Comparison of ENCODE assay signal across 16 cellular contexts in the genomic region with DNA sequence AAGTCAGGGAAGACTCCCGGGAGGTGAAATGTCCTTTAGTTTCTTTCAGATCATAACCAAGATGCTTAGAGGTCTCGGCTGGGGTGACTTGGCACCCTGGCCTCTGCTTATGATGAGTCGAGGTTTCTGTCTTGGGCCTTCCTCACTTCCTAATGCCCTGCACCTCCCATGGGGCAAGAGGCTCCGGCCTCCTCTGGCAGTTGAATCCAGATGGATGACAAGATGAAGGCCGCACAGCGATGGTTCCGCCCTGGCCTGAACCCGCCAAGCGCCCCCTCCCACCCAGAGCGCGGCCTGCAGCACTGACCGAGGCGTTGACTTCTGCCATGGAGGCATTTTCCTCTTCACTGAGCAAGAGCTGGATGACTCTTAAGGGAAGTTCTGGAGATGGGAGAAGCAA. TPM values are rescaled to one million over a fixed set of nuclear protein-coding genes. Genes with fewer than 3 reads are reported as not detected.
A peak's percentile ranks its signal among the peaks of the same experiment; 100 is the strongest.
DNase-seq lines count a peak whose midpoint lies in the region; ATAC-seq and TF ChIP-seq lines count a peak whose summit lies in the region.
"Had no signal": no experiment of that assay in that cellular context is flagged by ENCODE, and none has a peak within 500 bp of the region (broad histone marks: within the 10 kb centered on the region; RNA-seq: fewer than 3 reads in every experiment).

No MANE protein-coding gene starts in this region.

- H3K23ac ChIP-seq in neuronal stem cell (ENCODE audit: low read depth, low read length, poor library complexity) (no peak overlapping the region), trophoblast cell (ENCODE audit: low read length) (no peak overlapping the region)

- DNase-seq in Right ventricle myocardium inferior (ENCODE audit: missing footprints) (peak; percentile 17), cardiac septum (ENCODE audit: low spot score) (no peak), PC-9 (no peak), neuronal stem cell (ENCODE audit: low spot score) (no peak), COLO829 (ENCODE audit: low spot score) (no peak), trophoblast cell (no peak), CD14-positive monocyte (ENCODE audit: low spot score) (no peak)
- DNase-seq: 8988T; CD4-positive, alpha-beta T cell; DMS79 treated with DMSO at 0.1 percent for 48 hours; GDM1; GOT3 had no signal

- peaks cover 7 to 26% (median 25%) of the 10 kb centered on the region in 3 donors for H3K27me3 Mint-ChIP-seq in CD14-positive monocyte (ENCODE audit: low read depth in 3 of 3)
- H3K27me3 Mint-ChIP-seq: CD4-positive, alpha-beta T cell had no signal

- H3K9ac ChIP-seq in neuronal stem cell (ENCODE audit: low read depth, low read length, poor library complexity) (no peak overlapping the region), trophoblast cell (ENCODE audit: low read length) (no peak overlapping the region)
- H3K9ac ChIP-seq: BLaER1 treated with 17β-estradiol and CSF1 and Interleukin-3, amounts not matched to agents 10 nM and 100 nM had no signal

- no peak overlapping the region for H3K4ac ChIP-seq in neuronal stem cell (ENCODE audit: low read length)
- H3K4ac ChIP-seq in trophoblast cell (ENCODE audit: low read depth, low read length), result no peak overlapping the region

- peaks cover 23% of the 10 kb centered on the region; the same call in 1 of the 2 replicates for H3F3A ChIP-seq in PC-9 (ENCODE audit: insufficient read depth, low read depth)

- H2BK5ac ChIP-seq in neuronal stem cell (ENCODE audit: low read length) (no peak overlapping the region), trophoblast cell (ENCODE audit: low read depth, low read length, poor library complexity) (no peak overlapping the region)

- CTCF ChIA-PET in PC-9 (lab: Charles Lee), result no interaction called here

- H3K4me1 ChIP-seq in PC-9 (replicated peaks; ENCODE audit: insufficient read depth) (peaks cover 20% of the 10 kb centered on the region), neuronal stem cell (ENCODE audit: control insufficient read depth in 2 of 2, insufficient read depth in 1 of 2, low read depth in 1 of 2, low read length in 2 of 2) (peaks cover 0 to 2% of the 10 kb centered on the region in 2 donors), trophoblast cell (ENCODE audit: control insufficient read depth in 1 of 2, insufficient read depth in 2 of 2, low read length in 2 of 2) (peaks cover 2% of the 10 kb centered on the region in 2 experiments)

- H3K4me3 Mint-ChIP-seq in CD14-positive monocyte, result no peak overlapping the region
- H3K4me3 Mint-ChIP-seq: CD4-positive, alpha-beta T cell; IgD-negative memory B cell had no signal

- no peak overlapping the region for H3K14ac ChIP-seq in neuronal stem cell (ENCODE audit: low read length)
- no peak overlapping the region for H3K14ac ChIP-seq in trophoblast cell (ENCODE audit: low read length)

- H3K27me3 ChIP-seq in PC-9 (ENCODE audit: insufficient read depth, low read depth), result no peaks in the 10 kb centered on the region
- peaks cover 0 to 32% (median 0%) of the 10 kb centered on the region in 3 experiments for H3K27me3 ChIP-seq in neuronal stem cell (ENCODE audit: control insufficient read depth in 3 of 3, insufficient read depth in 3 of 3, low read depth in 1 of 3, low read length in 3 of 3)
- H3K27me3 ChIP-seq in trophoblast cell (ENCODE audit: insufficient read depth, low read length), result no peaks in the 10 kb centered on the region
- H3K27me3 ChIP-seq: BLaER1 treated with 17β-estradiol and CSF1 and Interleukin-3, amounts not matched to agents 10 nM and 100 nM had no signal

- H3K9me3 ChIP-seq in PC-9 (ENCODE audit: insufficient read depth, low read depth) (no peaks in the 10 kb centered on the region), neuronal stem cell (replicated peaks in 1 of 2; ENCODE audit: control insufficient read depth in 2 of 2, insufficient read depth in 1 of 2, low read depth in 1 of 2, low read length in 2 of 2) (no peaks in the 10 kb centered on the region), trophoblast cell (ENCODE audit: insufficient read depth, low read depth, low read length) (peaks cover 3% of the 10 kb centered on the region)
- H3K9me3 ChIP-seq: BLaER1 treated with 17β-estradiol and CSF1 and Interleukin-3, amounts not matched to agents 10 nM and 100 nM had no signal

- peaks cover 0 to 3% (median 0%) of the 10 kb centered on the region in 7 donors for H3K9me3 Mint-ChIP-seq in CD14-positive monocyte
- H3K9me3 Mint-ChIP-seq: CD4-positive, alpha-beta T cell; IgD-negative memory B cell had no signal

- H3K27ac ChIP-seq in PC-9 (peak overlapping the region; percentile 7; the same call in 1 of the 2 replicates), neuronal stem cell (replicated peaks; ENCODE audit: low read length) (no peak overlapping the region), trophoblast cell (ENCODE audit: low read depth, low read length) (no peak overlapping the region)
- H3K27ac ChIP-seq: BLaER1 treated with 17β-estradiol and CSF1 and Interleukin-3, amounts not matched to agents 10 nM and 100 nM had no signal

- H3K4me3 ChIP-seq in PC-9 (no peak overlapping the region), neuronal stem cell (ENCODE audit: low read length in 2 of 2) (no peak overlapping the region), trophoblast cell (ENCODE audit: low read depth, low read length) (no peak overlapping the region)
- H3K4me3 ChIP-seq: BLaER1 treated with 17β-estradiol and CSF1 and Interleukin-3, amounts not matched to agents 10 nM and 100 nM; HAP-1 had no signal

- BruUV-seq in PC-9 (replicated peaks; lab: Mats Ljungman, UMichigan), result no TSS peak

- H2BK15ac ChIP-seq in neuronal stem cell (ENCODE audit: low read length), result no peak overlapping the region

- no peak overlapping the region for H2BK12ac ChIP-seq in neuronal stem cell (ENCODE audit: low read length)
- H2BK12ac ChIP-seq in trophoblast cell (ENCODE audit: low read length), result no peak overlapping the region

- H2AFZ ChIP-seq in PC-9, result no peak overlapping the region
- no peak overlapping the region for H2AFZ ChIP-seq in neuronal stem cell (ENCODE audit: low read length)
- no peak overlapping the region for H2AFZ ChIP-seq in trophoblast cell (ENCODE audit: insufficient read depth, low read length, poor library complexity)

- H3K79me2 ChIP-seq in PC-9 (ENCODE audit: low read depth) (no peaks in the 10 kb centered on the region), trophoblast cell (ENCODE audit: control insufficient read depth, insufficient read depth, low read length, poor library complexity) (no peaks in the 10 kb centered on the region)

- no peak for TF ChIP-seq CTCF in PC-9 (conservative IDR thresholded peaks at IDR 0.05)
- no peak for TF ChIP-seq CTCF in CD14-positive monocyte (IDR thresholded peaks at IDR 0.05)

- no peak for ATAC-seq in Right ventricle myocardium inferior

- H4K8ac ChIP-seq in neuronal stem cell (ENCODE audit: low read depth, low read length) (no peak overlapping the region), trophoblast cell (ENCODE audit: low read depth, low read length) (no peak overlapping the region)

- H3K36me3 ChIP-seq in PC-9 (ENCODE audit: low read depth), result no peaks in the 10 kb centered on the region
- no peaks in the 10 kb centered on the region for H3K36me3 ChIP-seq in neuronal stem cell (replicated peaks in 1 of 2; ENCODE audit: control insufficient read depth in 2 of 2, insufficient read depth in 2 of 2, low read length in 2 of 2)
- no peaks in the 10 kb centered on the region for H3K36me3 ChIP-seq in trophoblast cell (ENCODE audit: control insufficient read depth in 1 of 2, insufficient read depth in 2 of 2, low read length in 2 of 2)
- H3K36me3 ChIP-seq: HAP-1 had no signal

- H4K12ac ChIP-seq in trophoblast cell (ENCODE audit: low read depth, low read length), result no peak overlapping the region

- no peaks in the 10 kb centered on the region for H4K20me1 ChIP-seq in PC-9 (ENCODE audit: insufficient read depth)

- H3K4me2 ChIP-seq in PC-9 (no peak overlapping the region), neuronal stem cell (ENCODE audit: insufficient read depth, low read length, poor library complexity, severe bottlenecking) (no peak overlapping the region), trophoblast cell (ENCODE audit: low read length) (no peak overlapping the region)

- H3K18ac ChIP-seq in neuronal stem cell (ENCODE audit: low read length), result peak overlapping the region; percentile 22
- H3K18ac ChIP-seq in trophoblast cell (ENCODE audit: low read length), result no peak overlapping the region

- H3K9me2 ChIP-seq in PC-9 (ENCODE audit: insufficient read depth), result no peaks in the 10 kb centered on the region

- intact Hi-C loops in Right ventricle myocardium inferior (cut with DNase I), result no loop called here
- intact Hi-C loops in cardiac septum (cut with DNase I), result no loop called here
- intact Hi-C loops in PC-9 (cut with micrococcal nuclease; ENCODE audit: unreplicated experiment), result no loop called here
- intact Hi-C loops in CD14-positive monocyte (cut with micrococcal nuclease), result no loop called here

- H2BK120ac ChIP-seq in neuronal stem cell (ENCODE audit: low read depth, low read length), result no peak overlapping the region
- no peak overlapping the region for H2BK120ac ChIP-seq in trophoblast cell (ENCODE audit: insufficient read depth, low read length, poor library complexity)

- H3K79me1 ChIP-seq in neuronal stem cell (ENCODE audit: low read depth, low read length), result no peaks in the 10 kb centered on the region
- no peaks in the 10 kb centered on the region for H3K79me1 ChIP-seq in trophoblast cell (ENCODE audit: low read length)

- peak overlapping the region; percentile 4 for H2AK5ac ChIP-seq in neuronal stem cell (ENCODE audit: low read depth, low read length)
- no peak overlapping the region for H2AK5ac ChIP-seq in trophoblast cell (ENCODE audit: low read length)

- H3K4me1 Mint-ChIP-seq in CD14-positive monocyte, result peaks cover 4% of the 10 kb centered on the region

- POLR2A ChIA-PET in PC-9 (lab: Charles Lee; ENCODE audit: unreplicated experiment), result no interaction called here

- no CpG with 5 or more reads among the region's 13 CpGs for WGBS in neuronal stem cell (ENCODE audit: extremely low coverage in 2 of 2, insufficient read length in 2 of 2, insufficient replicate concordance in 1 of 2), 2 donors
- WGBS in trophoblast cell (ENCODE audit: extremely low coverage, insufficient coverage, insufficient read length), result no CpG with 5 or more reads among the region's 13 CpGs

- H3K36me3 Mint-ChIP-seq in CD14-positive monocyte, result no peaks in the 10 kb centered on the region

- H3K27ac Mint-ChIP-seq in CD14-positive monocyte, result no peak overlapping the region
- H3K27ac Mint-ChIP-seq: CD4-positive, alpha-beta T cell; IgD-negative memory B cell had no signal

- H4K91ac ChIP-seq in neuronal stem cell (ENCODE audit: low read depth, low read length, poor library complexity), result no peak overlapping the region
- no peak overlapping the region for H4K91ac ChIP-seq in trophoblast cell (ENCODE audit: low read depth, low read length)

RNA-seq across cellular contexts. Expression of a gene that starts 31.3 kb away (rescaled TPM):
- total RNA-seq in Right ventricle myocardium inferior (4.6 TPM), cardiac septum (6.5 TPM), PC-9 (2021) (98.1 and 176 TPM in 2 replicates)
- 1.2 TPM for polyA plus RNA-seq in neuronal stem cell (2013, experiment 1 of 2)
- 1.3 TPM for polyA plus RNA-seq in neuronal stem cell (2013, experiment 2 of 2)
- 1.8 and 2.3 TPM in 2 replicates for polyA plus RNA-seq in trophoblast cell (2013)
- not detected for polyA plus RNA-seq in CD14-positive monocyte
- total RNA-seq: HT1080 had no signal

RNA-seq across cellular contexts. Expression of a gene that starts 59.7 kb away (rescaled TPM):
- total RNA-seq in Right ventricle myocardium inferior, result not detected
- 0.03 TPM for total RNA-seq in cardiac septum
- total RNA-seq in PC-9 (2021), result 63.7 and 84.4 TPM in 2 replicates
- polyA plus RNA-seq in neuronal stem cell (2013, experiment 1 of 2), result 0.03 TPM
- not detected for polyA plus RNA-seq in neuronal stem cell (2013, experiment 2 of 2)
- 0.05 and 0.08 TPM in 2 replicates for polyA plus RNA-seq in trophoblast cell (2013)
- not detected for polyA plus RNA-seq in CD14-positive monocyte
- total RNA-seq: CD4-positive, alpha-beta T cell had no signal

Comparison
In these comparisons a context has a peak if more than half of its experiments do, and no peak if none do; other contexts are left out.
1. RNA of a gene that starts 31.3 kb away (total RNA-seq): 98.1 to 176 TPM in PC-9; 6.5 TPM in cardiac septum (single experiment) and 4.6 TPM in Right ventricle myocardium inferior (single experiment); every median in the first group is over 10 times any median in the second.
2. RNA of a gene that starts 59.7 kb away (total RNA-seq): 63.7 to 84.4 TPM in PC-9; 0.03 TPM in cardiac septum (single experiment) and not detected in Right ventricle myocardium inferior (single experiment); every median in the first group is over 10 times any median in the second.